Comparison of ENCODE assay signal across 17 cellular contexts in the genomic region with DNA sequence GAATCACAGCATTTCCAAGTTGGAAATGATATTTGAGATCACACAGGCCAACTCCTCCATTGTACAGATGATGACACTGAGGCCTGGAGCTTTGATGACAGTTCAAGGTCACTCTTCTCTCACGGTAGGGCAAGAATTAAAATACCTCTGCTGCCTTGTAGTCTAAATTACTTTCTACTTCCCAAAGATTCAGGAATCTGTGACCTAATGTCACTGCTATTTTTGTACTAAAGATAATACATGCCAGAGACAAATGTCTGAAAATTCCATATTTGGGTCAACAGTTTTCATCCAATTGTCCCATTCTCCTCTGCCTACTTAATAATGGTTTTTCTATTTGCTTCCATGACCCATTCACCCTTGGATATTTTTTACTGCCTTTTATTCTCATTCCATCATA.
DNase-seq lines count a peak whose midpoint lies in the region; FAIRE-seq and TF ChIP-seq lines count a peak whose summit lies in the region.
"Had no signal": no experiment of that assay in that cellular context is flagged by ENCODE, and none has a peak within 500 bp of the region (broad histone marks: within the 10 kb centered on the region; RNA-seq: fewer than 3 reads in every experiment).

No MANE protein-coding gene starts in this region.

- H3K9me3 ChIP-seq in SJSA1 (replicated peaks) (no peaks in the 10 kb centered on the region), small intestine (ENCODE audit: control insufficient read depth, low read depth) (no peaks in the 10 kb centered on the region)
- H3K9me3 ChIP-seq: BLaER1 had no signal

- no peak overlapping the region for H3K4me3 ChIP-seq in AG10803 (ENCODE audit: low read length)
- no peak overlapping the region for H3K4me3 ChIP-seq in SJSA1
- no peak overlapping the region for H3K4me3 ChIP-seq in fibroblast of the aortic adventitia (ENCODE audit: low read depth, low read length)
- no peak overlapping the region for H3K4me3 ChIP-seq in small intestine (ENCODE audit: low read depth in 1 of 2, low read length in 2 of 2)
- H3K4me3 ChIP-seq: BLaER1, GM23338 had no signal

- WGBS in small intestine, 3 donors: 33 to 60% (median 34%) methylated on average over 1 of the region's 1 CpG

- peaks cover 13% of the 10 kb centered on the region for H3K4me1 ChIP-seq in SJSA1 (replicated peaks)
- no peaks in the 10 kb centered on the region for H3K4me1 ChIP-seq in small intestine (ENCODE audit: control insufficient read depth in 2 of 2, insufficient read depth in 1 of 2, low read depth in 1 of 2, low read length in 1 of 2)
- H3K4me1 ChIP-seq: BLaER1 had no signal

- no peak for FAIRE-seq in small intestine (lab: Jason Lieb, UNC)
- FAIRE-seq: A204.1, G401.6, GM12891 had no signal

- TF ChIP-seq CTCF in AG10803 (conservative IDR thresholded peaks at IDR 0.05; ENCODE audit: low read length) (no peak), fibroblast of the aortic adventitia (IDR thresholded peaks at IDR 0.05; ENCODE audit: insufficient read depth, low read length) (no peak)

- DNase-seq in AG10803 (ENCODE audit: low read depth): peak; percentile 29
- DNase-seq in EL: peak; percentile 4
- no peak for DNase-seq in SJSA1 (ENCODE audit: low read depth in 1 of 2, low spot score in 2 of 2)
- peak; percentile 16 for DNase-seq in fibroblast of the aortic adventitia (ENCODE audit: low read depth)
- no peak for DNase-seq in activated gamma-delta T cell (lab: John Stamatoyannopoulos, UW)
- DNase-seq in small intestine: no peak
- DNase-seq in NCI-H2196 treated with DMSO at 0.1 percent for 48 hours (lab: John Stamatoyannopoulos, UW; ENCODE audit: unreplicated experiment): no peak
- DNase-seq in cerebellum (ENCODE audit: low spot score): no peak
- DNase-seq: CD4-positive, CD25-positive, alpha-beta regulatory T cell; DMS 273 treated with DMSO at 0.1 percent for 48 hours; H7 had no signal

- H3K27ac ChIP-seq in SJSA1 (peak overlapping the region; percentile 16), small intestine (ENCODE audit: low read depth in 1 of 2, low read length in 1 of 2) (no peak overlapping the region)
- H3K27ac ChIP-seq: BLaER1, KMS-11 had no signal

- H3K27me3 ChIP-seq in SJSA1 (replicated peaks): no peaks in the 10 kb centered on the region
- no peaks in the 10 kb centered on the region for H3K27me3 ChIP-seq in small intestine (ENCODE audit: control insufficient read depth in 2 of 2, insufficient read depth in 2 of 2, low read length in 2 of 2)
- H3K27me3 ChIP-seq: BLaER1 had no signal

- H3K36me3 ChIP-seq in SJSA1 (no peaks in the 10 kb centered on the region), small intestine (ENCODE audit: control insufficient read depth in 2 of 2, insufficient read depth in 2 of 2, low read length in 2 of 2) (no peaks in the 10 kb centered on the region)
- H3K36me3 ChIP-seq: BLaER1 had no signal

Comparison
In these comparisons a context has a peak if more than half of its experiments do, and no peak if none do; other contexts are left out.
1. DNase-seq: peak in AG10803 (single experiment), EL (single experiment) and fibroblast of the aortic adventitia (single experiment); none in SJSA1 (0 of 2), activated gamma-delta T cell (single experiment), small intestine (single experiment), NCI-H2196 treated with DMSO at 0.1 percent for 48 hours (single experiment) and cerebellum (single experiment).